10 cellular contexts compared by ENCODE assay signal in genomic region chr7:23544913-23545354, GRCh38. TPM values are rescaled to one million over a fixed set of nuclear protein-coding genes. Genes with fewer than 3 reads are reported as not detected.
DNase-seq lines count a peak whose midpoint lies in the region; ATAC-seq and TF ChIP-seq lines count a peak whose summit lies in the region.
"Had no signal": no experiment of that assay in that cellular context is flagged by ENCODE, and none has a peak within 500 bp of the region (broad histone marks: within the 10 kb centered on the region; RNA-seq: fewer than 3 reads in every experiment).

No MANE protein-coding gene starts in this region.

- H3K27me3 Mint-ChIP-seq in CD8-positive, alpha-beta memory T cell = no peaks in the 10 kb centered on the region
- H3K27me3 Mint-ChIP-seq: stimulated activated naive CD8-positive, alpha-beta T cell treated with anti-CD3 and anti-CD28 coated beads, Interleukin-15, Interleukin-2, amounts not matched to agents 100 ng/mL and 50 ng/mL, for 24 hours had no signal

- ATAC-seq in heart left ventricle (no peak), right cardiac atrium (no peak), HG02763 (IDR thresholded peaks at IDR 0.05; ENCODE audit: unreplicated experiment) (peak; percentile 69), lower lobe of right lung (no peak)

- H3K36me3 Mint-ChIP-seq in CD8-positive, alpha-beta memory T cell = no peaks in the 10 kb centered on the region

- no peaks in the 10 kb centered on the region for H3K9me3 Mint-ChIP-seq in CD8-positive, alpha-beta memory T cell
- H3K9me3 Mint-ChIP-seq: dendritic cell treated with granulocyte-macrophage colony-stimulating factor and Interleukin-4, amounts not matched to agents 40 ng/mL and 50 ng/mL, for 4 days; stimulated activated naive CD8-positive, alpha-beta T cell treated with anti-CD3 and anti-CD28 coated beads, Interleukin-15, Interleukin-2, amounts not matched to agents 100 ng/mL and 50 ng/mL, for 24 hours had no signal

- CTCF ChIA-PET in CD8-positive, alpha-beta memory T cell (lab: Charles Lee) = interaction anchor here (0.6 to 1.3 kb wide), 3 partner anchors 14 to 53 kb away, joined by 3 read pairs; partner anchors contain the start of gene CCDC126

- H3K27me3 ChIP-seq in heart left ventricle (no peaks in the 10 kb centered on the region), right cardiac atrium (ENCODE audit: control insufficient read depth, insufficient read depth) (no peaks in the 10 kb centered on the region), WERI-Rb-1 (ENCODE audit: insufficient read depth, low read depth, severe bottlenecking) (no peaks in the 10 kb centered on the region), lower lobe of right lung (ENCODE audit: low read depth) (no peaks in the 10 kb centered on the region)
- H3K27me3 ChIP-seq in CD8-positive, alpha-beta memory T cell (ENCODE audit: insufficient read depth, low read length, poor library complexity, severe bottlenecking) = no peaks in the 10 kb centered on the region

- peaks cover 10 to 17% (median 14%) of the 10 kb centered on the region in 3 donors for H3K4me1 Mint-ChIP-seq in CD8-positive, alpha-beta memory T cell

- H3K27ac Mint-ChIP-seq in CD8-positive, alpha-beta memory T cell = peak overlapping the region in 1 of 8 donors; percentile 24
- H3K27ac Mint-ChIP-seq: dendritic cell treated with granulocyte-macrophage colony-stimulating factor and Interleukin-4, amounts not matched to agents 40 ng/mL and 50 ng/mL, for 4 days; stimulated activated naive CD8-positive, alpha-beta T cell treated with anti-CD3 and anti-CD28 coated beads, Interleukin-15, Interleukin-2, amounts not matched to agents 100 ng/mL and 50 ng/mL, for 24 hours had no signal

- H3K4me3 Mint-ChIP-seq in CD8-positive, alpha-beta memory T cell = no peak overlapping the region
- H3K4me3 Mint-ChIP-seq: dendritic cell treated with granulocyte-macrophage colony-stimulating factor and Interleukin-4, amounts not matched to agents 40 ng/mL and 50 ng/mL, for 4 days; stimulated activated naive CD8-positive, alpha-beta T cell treated with anti-CD3 and anti-CD28 coated beads, Interleukin-15, Interleukin-2, amounts not matched to agents 100 ng/mL and 50 ng/mL, for 24 hours had no signal

- H3K4me3 ChIP-seq in heart left ventricle (no peak overlapping the region), right cardiac atrium (ENCODE audit: low read length) (no peak overlapping the region), WERI-Rb-1 (ENCODE audit: low read depth, low read length) (no peak overlapping the region), lower lobe of right lung (no peak overlapping the region)
- no peak overlapping the region for H3K4me3 ChIP-seq in CD8-positive, alpha-beta memory T cell (ENCODE audit: low read length)

- DNase-seq in heart left ventricle (no peak), right cardiac atrium (no peak), NCI-H1417 treated with DMSO at 0.1 percent for 48 hours (lab: John Stamatoyannopoulos, UW) (peak; percentile 48), WERI-Rb-1 (peak; percentile 36), lower lobe of right lung (no peak)
- DNase-seq in CD8-positive, alpha-beta memory T cell = no peak
- no peak for DNase-seq in stimulated activated CD4-positive, alpha-beta T cell treated with anti-CD3 and anti-CD28 coated beads, Interleukin-4, amount 100 ng/mL, for 4 hours

- 17 to 39% (median 28%) methylated on average over 2 of the region's 2 CpGs for WGBS in heart left ventricle, 4 donors
- 22% methylated on average over 2 of the region's 2 CpGs for WGBS in right cardiac atrium

- POLR2A ChIA-PET in CD8-positive, alpha-beta memory T cell (lab: Charles Lee) = no interaction called here

- no peak overlapping the region for H3K27ac ChIP-seq in heart left ventricle
- no peak overlapping the region for H3K27ac ChIP-seq in right cardiac atrium (ENCODE audit: low read length)
- no peak overlapping the region for H3K27ac ChIP-seq in WERI-Rb-1
- no peak overlapping the region for H3K27ac ChIP-seq in lower lobe of right lung
- no peak overlapping the region for H3K27ac ChIP-seq in CD8-positive, alpha-beta memory T cell (ENCODE audit: low read depth, low read length)

- intact Hi-C loops in heart left ventricle (cut with DNase I) = loop anchor here in 3 of 10 donors (5.0 to 10.0 kb wide), 3 partner anchors 167 to 1120 kb away; partner anchors contain the start of gene STK31 (in 1 of the 3)
- intact Hi-C loops in right cardiac atrium (cut with DNase I) = loop anchor here in 1 of 4 donors (10.0 kb wide), 1 partner anchor 170 kb away; the partner anchor contains the start of gene STK31
- intact Hi-C loops in lower lobe of right lung (cut with DNase I) = no loop called here

- no peak for TF ChIP-seq POLR2A in heart left ventricle (IDR thresholded peaks at IDR 0.05)

- no peaks in the 10 kb centered on the region for H3K4me1 ChIP-seq in heart left ventricle
- H3K4me1 ChIP-seq in right cardiac atrium (ENCODE audit: control insufficient read depth, insufficient read depth, low read length) = no peaks in the 10 kb centered on the region
- no peaks in the 10 kb centered on the region for H3K4me1 ChIP-seq in lower lobe of right lung
- H3K4me1 ChIP-seq in CD8-positive, alpha-beta memory T cell (ENCODE audit: insufficient read depth, low read length) = peaks cover 5% of the 10 kb centered on the region

- TF ChIP-seq CTCF in heart left ventricle (IDR thresholded peaks at IDR 0.05) (peak in 7 of 12 donors; percentile 6 to 41 (median 15)), WERI-Rb-1 (IDR thresholded peaks at IDR 0.05; ENCODE audit: low read depth, low read length) (peak; percentile 54), lower lobe of right lung (IDR thresholded peaks at IDR 0.05) (peak; percentile 22)

- no peaks in the 10 kb centered on the region for H3K36me3 ChIP-seq in heart left ventricle
- H3K36me3 ChIP-seq in WERI-Rb-1 = no peaks in the 10 kb centered on the region
- no peaks in the 10 kb centered on the region for H3K36me3 ChIP-seq in lower lobe of right lung
- H3K36me3 ChIP-seq in CD8-positive, alpha-beta memory T cell (ENCODE audit: insufficient read depth, low read length) = no peaks in the 10 kb centered on the region

- H3K9me3 ChIP-seq in heart left ventricle = peaks cover 0 to 6% (median 0%) of the 10 kb centered on the region in 12 donors
- no peaks in the 10 kb centered on the region for H3K9me3 ChIP-seq in right cardiac atrium (ENCODE audit: control insufficient read depth, low read length)
- peaks cover 4% of the 10 kb centered on the region for H3K9me3 ChIP-seq in WERI-Rb-1 (ENCODE audit: severe bottlenecking)
- H3K9me3 ChIP-seq in lower lobe of right lung = no peaks in the 10 kb centered on the region
- H3K9me3 ChIP-seq in CD8-positive, alpha-beta memory T cell (ENCODE audit: low read length) = no peaks in the 10 kb centered on the region

RNA-seq across cellular contexts. Expression of gene TRA2A, which starts 13.2 kb away (rescaled TPM):
- 10 to 100 TPM; 13.2 to 55.7 (median 30.6) TPM for total RNA-seq in heart left ventricle
- 10 to 100 TPM; 32.5 to 37.6 TPM for polyA plus RNA-seq in heart left ventricle
- total RNA-seq in right cardiac atrium = 10 to 100 TPM; 31.9 to 52.1 (median 42.7) TPM
- 38.9 TPM for polyA plus RNA-seq in right cardiac atrium
- total RNA-seq in lower lobe of right lung = 84.1 TPM
- total RNA-seq in CD8-positive, alpha-beta memory T cell = 10 to 100 TPM; 82.5 to 87.6 TPM
- 37.1 TPM for polyA plus RNA-seq in CD8-positive, alpha-beta memory T cell

RNA-seq across cellular contexts. Expression of gene CCDC126, which starts 52.2 kb away (rescaled TPM):
- total RNA-seq in heart left ventricle (10 to 100 TPM in 4 of 9 donors, 1 to 10 TPM in 5; 4.7 to 13.7 (median 9.9) TPM), right cardiac atrium (10 to 100 TPM in 1 of 4 donors, 1 to 10 TPM in 3; 7.8 to 11.3 (median 9.2) TPM), lower lobe of right lung (15.5 TPM)
- polyA plus RNA-seq in heart left ventricle (1 to 10 TPM; 4.2 to 9.6 TPM), right cardiac atrium (6.5 TPM)
- total RNA-seq in CD8-positive, alpha-beta memory T cell = 1 to 10 TPM; 5.9 to 7.2 TPM
- polyA plus RNA-seq in CD8-positive, alpha-beta memory T cell = 17.4 TPM

Comparison
In these comparisons a context has a peak if more than half of its experiments do, and no peak if none do; other contexts are left out.
1. DNase-seq: peak in NCI-H1417 treated with DMSO at 0.1 percent for 48 hours (single experiment) and WERI-Rb-1 (single experiment); none in heart left ventricle (0 of 5), right cardiac atrium (0 of 3), lower lobe of right lung (single experiment), CD8-positive, alpha-beta memory T cell (0 of 5) and stimulated activated CD4-positive, alpha-beta T cell treated with anti-CD3 and anti-CD28 coated beads, Interleukin-4, amount 100 ng/mL, for 4 hours (0 of 2).
2. Peak in every context shown above with its lines, with median percentiles within 50 percentile points of each other: CTCF ChIP-seq.